Comparison of ENCODE assay signal across 20 cellular contexts in the genomic region with DNA sequence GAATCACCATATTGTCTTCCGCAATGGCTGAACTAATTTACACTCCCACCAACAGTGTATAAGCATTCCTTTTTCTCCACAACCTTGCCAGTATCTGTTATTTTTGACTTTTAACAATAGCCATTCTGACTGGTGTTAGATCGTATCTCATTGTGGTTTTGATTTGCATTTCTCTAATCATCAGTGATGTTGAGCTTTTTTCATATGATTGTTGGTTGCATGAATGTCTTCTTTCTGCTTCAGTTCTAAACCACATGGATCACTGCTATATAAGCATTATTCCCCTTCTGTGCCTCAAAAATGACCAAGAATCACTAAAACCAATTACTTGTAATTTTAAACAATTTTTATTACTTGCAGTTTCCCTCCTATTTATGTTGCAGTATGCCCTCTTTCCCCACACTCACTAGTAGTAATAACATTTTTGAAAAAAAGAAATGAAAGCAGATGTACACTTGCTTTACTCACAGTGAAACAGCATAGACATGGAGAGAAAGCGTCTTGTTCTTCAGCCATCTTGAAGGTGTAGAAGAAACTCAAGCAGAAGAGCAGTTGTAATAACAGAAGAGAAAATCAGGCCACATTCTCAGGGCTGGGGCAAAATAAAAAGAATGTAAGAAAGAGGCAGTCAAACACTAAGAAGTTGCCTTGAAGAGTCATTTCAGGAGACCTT. TPM values are rescaled to one million over a fixed set of nuclear protein-coding genes. Genes with fewer than 3 reads are reported as not detected.
DNase-seq lines count a peak whose midpoint lies in the region; ATAC-seq lines count a peak whose summit lies in the region.
"Had no signal": no experiment of that assay in that cellular context is flagged by ENCODE, and none has a peak within 500 bp of the region (broad histone marks: within the 10 kb centered on the region; RNA-seq: fewer than 3 reads in every experiment).

No MANE protein-coding gene starts in this region.

- H3K27me3 ChIP-seq in aorta (ENCODE audit: control insufficient read depth in 1 of 2, insufficient read depth in 2 of 2, low read length in 1 of 2) = no peaks in the 10 kb centered on the region
- H3K27me3 ChIP-seq in H7 (ENCODE audit: control insufficient read depth, insufficient read depth, low read length) = peaks cover 13% of the 10 kb centered on the region; the same call in 1 of the 2 replicates
- H3K27me3 ChIP-seq: gastroesophageal sphincter, ovary, tibial nerve had no signal

- H3K36me3 ChIP-seq in aorta (ENCODE audit: control insufficient read depth in 1 of 2, insufficient read depth in 2 of 2, low read length in 1 of 2) (no peaks in the 10 kb centered on the region), H7 (replicated peaks; ENCODE audit: control insufficient read depth, insufficient read depth, low read length) (no peaks in the 10 kb centered on the region)
- H3K36me3 ChIP-seq: gastroesophageal sphincter, ovary, tibial nerve had no signal

- intact Hi-C loops in aorta (cut with DNase I) = no loop called here

- ATAC-seq in GM18868 (IDR thresholded peaks at IDR 0.05; ENCODE audit: unreplicated experiment) = peak; percentile 53
- peak; percentile 65 for ATAC-seq in GM21723 (IDR thresholded peaks at IDR 0.05; ENCODE audit: unreplicated experiment)
- peak; percentile 60 for ATAC-seq in HG03432 (IDR thresholded peaks at IDR 0.05; ENCODE audit: unreplicated experiment)
- no peak for ATAC-seq in stimulated activated memory B cell treated with anti-CD40 and anti-IgM and Interleukin-4, amounts not matched to agents 10 μg/mL and 1 μg/mL and 100 μg/mL, for 72 hours
- ATAC-seq in aorta (ENCODE audit: low FRiP score) = no peak
- ATAC-seq: gastroesophageal sphincter, Right ventricle myocardium inferior had no signal

- H3K4me3 Mint-ChIP-seq in stimulated activated memory B cell treated with anti-CD40 and anti-IgM and Interleukin-4, amounts not matched to agents 10 μg/mL and 1 μg/mL and 100 μg/mL, for 72 hours = peak overlapping the region; percentile 19
- H3K4me3 Mint-ChIP-seq: activated naive CD4-positive, alpha-beta T cell treated with anti-CD3 and anti-CD28 coated beads, Interleukin-2, amount 10 ng/mL, durations not matched to agents 7 days and 5 days; CD4-positive, alpha-beta T cell; mesothelial cell of epicardium had no signal

- no peak overlapping the region for H3K27ac ChIP-seq in aorta (ENCODE audit: low read depth in 1 of 2, low read length in 2 of 2)
- H3K27ac ChIP-seq: gastroesophageal sphincter, ovary had no signal

- WGBS in aorta, 2 donors = 94 to 95% methylated on average over 3 of the region's 3 CpGs

- peak overlapping the region; percentile 63 for H3K27ac Mint-ChIP-seq in stimulated activated memory B cell treated with anti-CD40 and anti-IgM and Interleukin-4, amounts not matched to agents 10 μg/mL and 1 μg/mL and 100 μg/mL, for 72 hours
- H3K27ac Mint-ChIP-seq: activated naive CD4-positive, alpha-beta T cell treated with anti-CD3 and anti-CD28 coated beads, Interleukin-2, amount 10 ng/mL, durations not matched to agents 7 days and 5 days; CD4-positive, alpha-beta T cell; mesothelial cell of epicardium had no signal

- H3K27me3 Mint-ChIP-seq in stimulated activated memory B cell treated with anti-CD40 and anti-IgM and Interleukin-4, amounts not matched to agents 10 μg/mL and 1 μg/mL and 100 μg/mL, for 72 hours = no peaks in the 10 kb centered on the region

- no peaks in the 10 kb centered on the region for H3K36me3 Mint-ChIP-seq in stimulated activated memory B cell treated with anti-CD40 and anti-IgM and Interleukin-4, amounts not matched to agents 10 μg/mL and 1 μg/mL and 100 μg/mL, for 72 hours
- H3K36me3 Mint-ChIP-seq: activated naive CD4-positive, alpha-beta T cell treated with anti-CD3 and anti-CD28 coated beads, Interleukin-2, amount 10 ng/mL, durations not matched to agents 7 days and 5 days; mesothelial cell of epicardium had no signal

- peaks cover 50% of the 10 kb centered on the region for H3K4me1 Mint-ChIP-seq in stimulated activated memory B cell treated with anti-CD40 and anti-IgM and Interleukin-4, amounts not matched to agents 10 μg/mL and 1 μg/mL and 100 μg/mL, for 72 hours

- H3K4me1 ChIP-seq in aorta (ENCODE audit: control insufficient read depth in 1 of 2, insufficient read depth in 2 of 2, low read length in 2 of 2) = peaks cover 0 to 2% of the 10 kb centered on the region in 2 donors

- DNase-seq in epidermal melanocyte (ENCODE audit: insufficient read length, low spot score) = no peak
- no peak for DNase-seq in aorta
- DNase-seq in H7 = no peak
- DNase-seq in middle frontal gyrus (ENCODE audit: extremely low spot score, low spot score) = no peak
- DNase-seq: activated naive CD4-positive, alpha-beta T cell treated with anti-CD3 and anti-CD28 coated beads, Interleukin-2, amount 10 ng/mL, durations not matched to agents 7 days and 5 days; CD4-positive, alpha-beta T cell; GDM1; KBM-7; NCI-H1417 treated with DMSO at 0.1 percent for 48 hours; NCI-H774; ovary had no signal

- H3K4me3 ChIP-seq in aorta (ENCODE audit: low read length in 2 of 2) (no peak overlapping the region), H7 (ENCODE audit: insufficient read depth, low read depth, low read length) (no peak overlapping the region)
- H3K4me3 ChIP-seq: gastroesophageal sphincter, ovary, tibial nerve had no signal

- H3K9me3 Mint-ChIP-seq in stimulated activated memory B cell treated with anti-CD40 and anti-IgM and Interleukin-4, amounts not matched to agents 10 μg/mL and 1 μg/mL and 100 μg/mL, for 72 hours = peaks cover 2% of the 10 kb centered on the region
- H3K9me3 Mint-ChIP-seq: activated naive CD4-positive, alpha-beta T cell treated with anti-CD3 and anti-CD28 coated beads, Interleukin-2, amount 10 ng/mL, durations not matched to agents 7 days and 5 days; CD4-positive, alpha-beta T cell; mesothelial cell of epicardium had no signal

- no peaks in the 10 kb centered on the region for H3K9me3 ChIP-seq in aorta (ENCODE audit: control insufficient read depth, low read length)
- H3K9me3 ChIP-seq: gastroesophageal sphincter, ovary, tibial nerve had no signal

RNA-seq across cellular contexts. Expression of a gene that starts 4.5 kb away (rescaled TPM):
- not detected for total RNA-seq in aorta
- under 1 TPM in 1 of 2 donors, not detected in 1; 0.75 TPM for polyA plus RNA-seq in aorta
- total RNA-seq in H7 (2014; rRNA removed; shearing (Covaris generic)) = not detected in 2 replicates
- total RNA-seq: cardiac septum; CD4-positive, alpha-beta T cell; mesothelial cell of epicardium; Right ventricle myocardium inferior; tibial nerve had no signal
- polyA plus RNA-seq: ovary had no signal

Comparison
In these comparisons a context has a peak if more than half of its experiments do, and no peak if none do; other contexts are left out.
1. ATAC-seq: peak in GM18868 (single experiment), GM21723 (single experiment) and HG03432 (single experiment); none in stimulated activated memory B cell treated with anti-CD40 and anti-IgM and Interleukin-4, amounts not matched to agents 10 μg/mL and 1 μg/mL and 100 μg/mL, for 72 hours (single experiment) and aorta (single experiment).